In the genomic region with DNA sequence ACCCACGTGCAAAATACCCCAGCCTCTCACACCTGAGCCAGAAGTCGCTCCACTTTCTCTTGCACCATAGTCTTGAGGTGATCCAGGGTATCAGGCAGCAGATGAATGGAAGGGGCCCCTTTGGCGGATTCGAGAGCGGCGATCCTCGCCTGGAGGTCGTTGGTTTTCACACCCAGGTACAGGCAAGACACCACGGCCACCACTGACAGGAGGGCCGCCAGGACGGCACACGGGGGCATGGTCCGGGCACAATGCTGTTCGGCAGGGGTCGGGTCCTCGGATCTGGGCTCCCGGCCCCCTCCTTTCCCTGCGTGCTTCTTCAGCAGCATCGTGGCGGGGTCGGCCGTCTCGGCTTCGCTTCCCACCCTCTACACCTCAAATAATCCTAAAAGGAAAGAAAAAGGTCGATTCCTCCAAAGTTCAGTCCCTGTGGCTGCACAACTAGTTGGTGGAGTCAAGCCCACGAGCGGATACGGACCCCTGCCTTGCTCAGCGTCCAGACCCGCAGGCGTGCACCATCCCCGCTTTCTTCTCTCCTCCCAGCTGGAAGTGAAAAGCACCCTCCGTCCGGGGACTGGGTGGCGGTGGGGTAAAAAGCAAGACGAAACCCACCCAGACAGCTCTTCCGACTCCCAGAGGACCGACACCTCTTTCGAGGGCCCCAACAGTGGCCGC, we compare ENCODE assay signal across 1 cellular context.
TF ChIP-seq lines count a peak whose summit lies in the region.

No MANE protein-coding gene starts in this region.

TF ChIP-seq in H1, 55 proteins besides CTCF, POLR2A, EP300 and RAD21:
- TF ChIP-seq PHF8 (conservative IDR thresholded peaks at IDR 0.05; ENCODE audit: low read depth, low read length) (no peak), CHD2 (IDR thresholded peaks at IDR 0.05; ENCODE audit: low read length) (no peak), SP2 (IDR thresholded peaks at IDR 0.05; ENCODE audit: low read length) (no peak), SRF (IDR thresholded peaks at IDR 0.05; ENCODE audit: low read depth, low read length) (no peak), GTF2F1 (IDR thresholded peaks at IDR 0.05; ENCODE audit: borderline replicate concordance, low read depth, low read length) (no peak), RFX5 (IDR thresholded peaks at IDR 0.05; ENCODE audit: borderline replicate concordance, low read depth, low read length) (no peak), YY1 (IDR thresholded peaks at IDR 0.05; ENCODE audit: low read depth, low read length) (no peak), JUN (IDR thresholded peaks at IDR 0.05; ENCODE audit: low read depth, low read length) (no peak), KDM1A (IDR thresholded peaks at IDR 0.05; ENCODE audit: borderline replicate concordance, low read length) (no peak), BCL11A (IDR thresholded peaks at IDR 0.05; ENCODE audit: low read depth in 2 of 2, low read length in 2 of 2) (no peak), EGR1 (IDR thresholded peaks at IDR 0.05; ENCODE audit: borderline replicate concordance, low read depth, low read length) (no peak), TAF7 (optimal IDR thresholded peaks at IDR 0.05; ENCODE audit: borderline replicate concordance, low read depth, low read length) (no peak), GABPA (IDR thresholded peaks at IDR 0.05; ENCODE audit: borderline replicate concordance, insufficient read depth, low read length) (no peak), EZH2 (IDR thresholded peaks at IDR 0.05; ENCODE audit: low read depth, low read length, severe bottlenecking) (peak; percentile 74), TBP (IDR thresholded peaks at IDR 0.05; ENCODE audit: low read depth, low read length) (no peak), SUZ12 (IDR thresholded peaks at IDR 0.05; ENCODE audit: low read length) (peak; percentile 78; the same call in 1 of the 2 replicates)
- TF ChIP-seq, protein P1, sequence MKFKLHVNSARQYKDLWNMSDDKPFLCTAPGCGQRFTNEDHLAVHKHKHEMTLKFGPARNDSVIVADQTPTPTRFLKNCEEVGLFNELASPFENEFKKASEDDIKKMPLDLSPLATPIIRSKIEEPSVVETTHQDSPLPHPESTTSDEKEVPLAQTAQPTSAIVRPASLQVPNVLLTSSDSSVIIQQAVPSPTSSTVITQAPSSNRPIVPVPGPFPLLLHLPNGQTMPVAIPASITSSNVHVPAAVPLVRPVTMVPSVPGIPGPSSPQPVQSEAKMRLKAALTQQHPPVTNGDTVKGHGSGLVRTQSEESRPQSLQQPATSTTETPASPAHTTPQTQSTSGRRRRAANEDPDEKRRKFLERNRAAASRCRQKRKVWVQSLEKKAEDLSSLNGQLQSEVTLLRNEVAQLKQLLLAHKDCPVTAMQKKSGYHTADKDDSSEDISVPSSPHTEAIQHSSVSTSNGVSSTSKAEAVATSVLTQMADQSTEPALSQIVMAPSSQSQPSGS (IDR thresholded peaks at IDR 0.05; ENCODE audit: low read length), result no peak
- TF ChIP-seq, protein P2, sequence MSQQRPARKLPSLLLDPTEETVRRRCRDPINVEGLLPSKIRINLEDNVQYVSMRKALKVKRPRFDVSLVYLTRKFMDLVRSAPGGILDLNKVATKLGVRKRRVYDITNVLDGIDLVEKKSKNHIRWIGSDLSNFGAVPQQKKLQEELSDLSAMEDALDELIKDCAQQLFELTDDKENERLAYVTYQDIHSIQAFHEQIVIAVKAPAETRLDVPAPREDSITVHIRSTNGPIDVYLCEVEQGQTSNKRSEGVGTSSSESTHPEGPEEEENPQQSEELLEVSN (IDR thresholded peaks at IDR 0.05), result peak; percentile 73
- TF ChIP-seq, protein P3, sequence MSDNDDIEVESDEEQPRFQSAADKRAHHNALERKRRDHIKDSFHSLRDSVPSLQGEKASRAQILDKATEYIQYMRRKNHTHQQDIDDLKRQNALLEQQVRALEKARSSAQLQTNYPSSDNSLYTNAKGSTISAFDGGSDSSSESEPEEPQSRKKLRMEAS (IDR thresholded peaks at IDR 0.05), result peak; percentile 66; the same call in 1 of the 2 replicates
